Comparison of ENCODE assay signal across 2 cellular contexts in genomic region chr17:1577657-1578428, GRCh38.
TF ChIP-seq lines count a peak whose summit lies in the region.

No MANE protein-coding gene starts in this region.

TF ChIP-seq in GM23338, 12 proteins besides CTCF, POLR2A, EP300 and RAD21:
- TF ChIP-seq POLR2AphosphoS5 (IDR thresholded peaks at IDR 0.05; ENCODE audit: low read depth) = no peak
- no peak for TF ChIP-seq EZH2phosphoT487 (IDR thresholded peaks at IDR 0.05; ENCODE audit: unreplicated experiment)
- TF ChIP-seq JUNB (IDR thresholded peaks at IDR 0.05; ENCODE audit: unreplicated experiment) = no peak
- no peak for TF ChIP-seq NANOG (IDR thresholded peaks at IDR 0.05; ENCODE audit: borderline replicate concordance)
- no peak for TF ChIP-seq STAT1 (IDR thresholded peaks at IDR 0.05; ENCODE audit: unreplicated experiment)
- no peak for TF ChIP-seq CREB1 (CRISPR knock-in tag; IDR thresholded peaks at IDR 0.05; ENCODE audit: low read depth)
- no peak for TF ChIP-seq ZNF462 (CRISPR knock-in tag; IDR thresholded peaks at IDR 0.05)
- TF ChIP-seq ZNF331 (CRISPR knock-in tag; IDR thresholded peaks at IDR 0.05; ENCODE audit: low read depth) = no peak
- TF ChIP-seq ETS1 (IDR thresholded peaks at IDR 0.05) = no peak
- TF ChIP-seq ZNF114 (CRISPR knock-in tag; IDR thresholded peaks at IDR 0.05) = no peak
- no peak for TF ChIP-seq EZH2 (IDR thresholded peaks at IDR 0.05; ENCODE audit: low read depth, unreplicated experiment)
- TF ChIP-seq REST (IDR thresholded peaks at IDR 0.05; ENCODE audit: unreplicated experiment) = no peak

TF ChIP-seq in HepG2, 621 proteins besides CTCF, POLR2A, EP300 and RAD21:
- no peak for TF ChIP-seq ZNF225 (CRISPR knock-in tag; IDR thresholded peaks at IDR 0.05)
- TF ChIP-seq ZNF17 (CRISPR knock-in tag; IDR thresholded peaks at IDR 0.05) = no peak
- no peak for TF ChIP-seq ZNF274 (CRISPR knock-in tag; IDR thresholded peaks at IDR 0.05)
- TF ChIP-seq MAFK (conservative IDR thresholded peaks at IDR 0.05 in 1 of 2, IDR thresholded peaks at IDR 0.05 in 1 of 2; ENCODE audit: low read length in 2 of 2) = no peak
- no peak for TF ChIP-seq CBX5 (CRISPR knock-in tag; IDR thresholded peaks at IDR 0.05; ENCODE audit: borderline replicate concordance)
- 0 out of 2 replicates have a peak, but pooled peaks have one; percentile 8 for TF ChIP-seq ZBTB7B (CRISPR knock-in tag; IDR thresholded peaks at IDR 0.05)
- peak; percentile 2; the same call in 1 of the 2 replicates for TF ChIP-seq TAF1 (CRISPR knock-in tag; IDR thresholded peaks at IDR 0.05)
- TF ChIP-seq ZNF569 (CRISPR knock-in tag; IDR thresholded peaks at IDR 0.05; ENCODE audit: borderline replicate concordance) = no peak
TF ChIP-seq in HepG2: peak in this region for 2.
